20 cellular contexts compared by ENCODE assay signal in genomic region chr20:36859282-36859555, GRCh38. TPM values are rescaled to one million over a fixed set of nuclear protein-coding genes. Genes with fewer than 3 reads are reported as not detected.
DNase-seq lines count a peak whose midpoint lies in the region; ATAC-seq and TF ChIP-seq lines count a peak whose summit lies in the region.
"Had no signal": no experiment of that assay in that cellular context is flagged by ENCODE, and none has a peak within 500 bp of the region (broad histone marks: within the 10 kb centered on the region; RNA-seq: fewer than 3 reads in every experiment).

No MANE protein-coding gene starts in this region.

- DNase-seq in Caki2 (ENCODE audit: low read depth) (peak; percentile 88), RWPE2 (ENCODE audit: low spot score) (no peak), esophagus squamous epithelium (lab: John Stamatoyannopoulos, UW) (no peak), sigmoid colon (no peak), omental fat pad (ENCODE audit: low spot score) (no peak), DMS79 treated with DMSO at 0.1 percent for 48 hours (lab: John Stamatoyannopoulos, UW) (no peak)
- DNase-seq in stimulated activated CD4-positive, alpha-beta T cell treated with anti-CD3 and anti-CD28 coated beads, Interleukin-15, amount 100 ng/mL, for 24 hours: no peak
- no peak for DNase-seq in CD4-positive, alpha-beta T cell
- DNase-seq: activated CD4-positive, alpha-beta T cell treated with anti-CD3 and anti-CD28 coated beads for 4 hours; activated gamma-delta T cell treated with Interleukin-2 at 50 U/mL for 16 hours; GF-D8; naive thymus-derived CD4-positive, alpha-beta T cell; NCI-H187 treated with DMSO at 0.1 percent for 48 hours; NCI-H446; NK-92 treated with Interleukin-12 subunit alpha and Interleukin-12 subunit beta, amount 100 ng/mL, for 24 hours; stimulated activated naive CD8-positive, alpha-beta T cell treated with anti-CD3 and anti-CD28 coated beads, Interleukin-15, amount 100 ng/mL, for 72 hours; T-helper 9 cell had no signal

- H3K4me1 Mint-ChIP-seq in CD4-positive, alpha-beta T cell (ENCODE audit: low read depth): peaks cover 22% of the 10 kb centered on the region

- TF ChIP-seq POLR2A in esophagus squamous epithelium (IDR thresholded peaks at IDR 0.05) (no peak), sigmoid colon (IDR thresholded peaks at IDR 0.05) (no peak)

- H3K9me3 Mint-ChIP-seq in CD4-positive, alpha-beta T cell: no peaks in the 10 kb centered on the region
- H3K9me3 Mint-ChIP-seq: dendritic cell treated with granulocyte-macrophage colony-stimulating factor and Interleukin-4, amounts not matched to agents 40 ng/mL and 50 ng/mL, for 4 days; GM23338; naive thymus-derived CD4-positive, alpha-beta T cell; stimulated activated naive CD8-positive, alpha-beta T cell treated with anti-CD3 and anti-CD28 coated beads, Interleukin-15, amount 100 ng/mL, for 72 hours had no signal

- ATAC-seq in RWPE2 (ENCODE audit: low read depth) (no peak), omental fat pad (ENCODE audit: low FRiP score) (no peak)
- ATAC-seq in CD4-positive, alpha-beta T cell (ENCODE audit: poor library complexity): no peak
- ATAC-seq: GM23338; left lobe of liver; naive thymus-derived CD4-positive, alpha-beta T cell; stimulated activated naive CD8-positive, alpha-beta T cell treated with anti-CD3 and anti-CD28 coated beads, Interleukin-15, amount 100 ng/mL, for 72 hours had no signal

- no peak overlapping the region for H3K27ac Mint-ChIP-seq in CD4-positive, alpha-beta T cell
- H3K27ac Mint-ChIP-seq: GM23338; stimulated activated naive CD8-positive, alpha-beta T cell treated with anti-CD3 and anti-CD28 coated beads, Interleukin-15, amount 100 ng/mL, for 72 hours had no signal

- H3K27ac ChIP-seq in RWPE2 (ENCODE audit: poor library complexity, severe bottlenecking): peak overlapping the region; percentile 92
- peak overlapping the region in 3 of 4 donors; percentile 90 to 96 (median 95) for H3K27ac ChIP-seq in esophagus squamous epithelium
- H3K27ac ChIP-seq in sigmoid colon: peak overlapping the region; percentile 96 to 99 (median 98)
- no peak overlapping the region for H3K27ac ChIP-seq in CD4-positive, alpha-beta T cell (ENCODE audit: low read depth, low read length)

- no peak for TF ChIP-seq EP300 in sigmoid colon (IDR thresholded peaks at IDR 0.05)

- in situ Hi-C loops in Caki2 (cut with HindIII; ENCODE audit: low pct_unique_long_range_greater_than_20kb, low sequenced_read_pairs): loop anchor here (25.0 kb wide), 1 partner anchor 97 kb away; the partner anchor contains the start of gene DSN1

- WGBS in esophagus squamous epithelium, 2 donors: 65 to 79% methylated on average over 4 of the region's 4 CpGs
- 88 to 89% methylated on average over 4 of the region's 4 CpGs for WGBS in sigmoid colon, 2 donors

- intact Hi-C loops in esophagus squamous epithelium (cut with DNase I): no loop called here
- intact Hi-C loops in sigmoid colon (cut with DNase I): no loop called here
- intact Hi-C loops in CD4-positive, alpha-beta T cell (cut with DNase I, micrococcal nuclease): no loop called here

- POLR2A ChIA-PET in CD4-positive, alpha-beta T cell (lab: Charles Lee): no interaction called here

- H3K27me3 Mint-ChIP-seq in CD4-positive, alpha-beta T cell: peaks cover 16% of the 10 kb centered on the region

- no peaks in the 10 kb centered on the region for H3K27me3 ChIP-seq in RWPE2 (ENCODE audit: insufficient read depth, poor library complexity, severe bottlenecking)
- H3K27me3 ChIP-seq in esophagus squamous epithelium: no peaks in the 10 kb centered on the region
- no peaks in the 10 kb centered on the region for H3K27me3 ChIP-seq in sigmoid colon
- peaks cover 11% of the 10 kb centered on the region for H3K27me3 ChIP-seq in CD4-positive, alpha-beta T cell (ENCODE audit: control insufficient read depth, insufficient read depth, low read length)

- no peaks in the 10 kb centered on the region for H3K36me3 Mint-ChIP-seq in CD4-positive, alpha-beta T cell (ENCODE audit: low read depth)

- H3K4me1 ChIP-seq in RWPE2 (ENCODE audit: insufficient read depth, poor library complexity, severe bottlenecking) (peaks cover 74% of the 10 kb centered on the region), esophagus squamous epithelium (peaks cover 55 to 86% (median 74%) of the 10 kb centered on the region in 3 donors), sigmoid colon (peaks cover 0 to 83% (median 81%) of the 10 kb centered on the region in 4 donors)

- H3K4me3 Mint-ChIP-seq in CD4-positive, alpha-beta T cell: no peak overlapping the region
- H3K4me3 Mint-ChIP-seq: GM23338; stimulated activated naive CD8-positive, alpha-beta T cell treated with anti-CD3 and anti-CD28 coated beads, Interleukin-15, amount 100 ng/mL, for 72 hours had no signal

- TF ChIP-seq CTCF in RWPE2 (IDR thresholded peaks at IDR 0.05; ENCODE audit: poor library complexity, severe bottlenecking) (no peak), esophagus squamous epithelium (IDR thresholded peaks at IDR 0.05) (no peak), sigmoid colon (IDR thresholded peaks at IDR 0.05) (no peak), omental fat pad (IDR thresholded peaks at IDR 0.05) (no peak)
- no peak for TF ChIP-seq CTCF in CD4-positive, alpha-beta T cell (IDR thresholded peaks at IDR 0.05)

- peaks cover 35% of the 10 kb centered on the region for H3K36me3 ChIP-seq in RWPE2 (ENCODE audit: low read depth)
- H3K36me3 ChIP-seq in esophagus squamous epithelium: peaks cover 0 to 16% (median 0%) of the 10 kb centered on the region in 3 donors
- H3K36me3 ChIP-seq in sigmoid colon: no peaks in the 10 kb centered on the region

- CTCF ChIA-PET in CD4-positive, alpha-beta T cell (lab: Charles Lee): no interaction called here

- H3K9me3 ChIP-seq in RWPE2 (ENCODE audit: severe bottlenecking) (no peaks in the 10 kb centered on the region), esophagus squamous epithelium (no peaks in the 10 kb centered on the region), sigmoid colon (no peaks in the 10 kb centered on the region)
- H3K9me3 ChIP-seq in CD4-positive, alpha-beta T cell (ENCODE audit: control insufficient read depth, low read length): no peaks in the 10 kb centered on the region

- H3K4me3 ChIP-seq in RWPE2 (ENCODE audit: severe bottlenecking) (no peak overlapping the region), esophagus squamous epithelium (no peak overlapping the region), sigmoid colon (no peak overlapping the region)
- H3K4me3 ChIP-seq: GM23338 had no signal

RNA-seq across cellular contexts. Expression of gene TLDC2, which starts 16.7 kb away (rescaled TPM):
- 13.6 and 23.6 TPM in 2 replicates for total RNA-seq in Caki2 (2014; rRNA removed; shearing (Covaris generic); ENCODE audit: low replicate concordance)
- total RNA-seq in esophagus squamous epithelium (1 to 10 TPM in 1 of 4 donors, under 1 TPM in 1, not detected in 2; 0.53 to 1.1 TPM), sigmoid colon (under 1 TPM in 1 of 4 donors, not detected in 3; 0.36 TPM), omental fat pad (under 1 TPM in 1 of 4 donors, not detected in 3; 0.63 TPM)
- 10 to 100 TPM; 14.6 to 25.8 (median 24.3) TPM for polyA plus RNA-seq in sigmoid colon
- total RNA-seq in CD4-positive, alpha-beta T cell: not detected
- total RNA-seq: left lobe of liver had no signal
